In the genomic region with DNA sequence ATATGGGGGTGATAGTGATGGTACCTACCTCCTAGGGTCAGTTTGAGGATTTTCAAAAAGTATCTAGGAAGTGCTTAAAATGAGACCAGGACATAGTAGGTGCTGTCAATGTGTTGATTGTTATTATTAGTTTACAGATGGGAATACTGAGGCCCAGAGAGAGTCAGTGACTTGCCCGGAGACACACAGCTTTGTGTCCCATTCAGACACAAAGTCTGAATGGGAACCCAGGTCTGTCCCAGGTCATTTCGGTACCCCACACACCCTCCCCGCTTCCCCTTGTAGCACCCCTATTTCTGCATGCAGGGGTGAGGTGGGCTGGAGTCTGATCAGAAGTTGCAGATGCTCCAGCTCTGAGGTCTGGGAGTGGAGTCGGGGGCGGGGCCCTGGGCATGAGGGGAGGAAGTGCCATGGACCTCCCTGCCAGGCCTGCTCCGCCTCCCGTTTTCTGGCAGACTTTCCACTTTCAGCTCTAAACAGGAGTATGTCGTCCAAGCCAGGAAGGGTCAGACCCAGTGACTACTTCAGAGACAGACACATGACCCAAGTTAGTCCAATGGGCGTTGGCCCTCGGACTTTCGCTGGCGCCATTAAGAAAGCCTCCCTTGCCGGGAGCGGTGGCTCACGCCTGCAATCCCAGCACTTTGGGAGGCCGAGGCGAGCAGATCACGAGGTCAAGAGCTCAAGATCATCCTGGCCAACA, we compare ENCODE assay signal across 7 cellular contexts. TPM values are rescaled to one million over a fixed set of nuclear protein-coding genes. Genes with fewer than 3 reads are reported as not detected.
DNase-seq lines count a peak whose midpoint lies in the region; ATAC-seq and TF ChIP-seq lines count a peak whose summit lies in the region.
"Had no signal": no experiment of that assay in that cellular context is flagged by ENCODE, and none has a peak within 500 bp of the region (broad histone marks: within the 10 kb centered on the region; RNA-seq: fewer than 3 reads in every experiment).

No MANE protein-coding gene starts in this region.

- no peak overlapping the region for H2BK15ac ChIP-seq in mesenchymal stem cell (ENCODE audit: low read depth, poor library complexity, severe bottlenecking)

- no peak overlapping the region for H3K4me3 Mint-ChIP-seq in CD8-positive, alpha-beta T cell
- no peak overlapping the region for H3K4me3 Mint-ChIP-seq in activated naive CD8-positive, alpha-beta T cell treated with anti-CD3 and anti-CD28 coated beads for 36 hours

- 90% methylated on average over 17 of the region's 18 CpGs for WGBS in mesenchymal stem cell

- H3K9ac ChIP-seq in mesenchymal stem cell (ENCODE audit: low read length) = no peak overlapping the region

- H4K8ac ChIP-seq in mesenchymal stem cell (ENCODE audit: low read length) = no peak overlapping the region

- no peak for DNase-seq in CD8-positive, alpha-beta T cell
- DNase-seq in activated naive CD8-positive, alpha-beta T cell treated with anti-CD3 and anti-CD28 coated beads for 36 hours = no peak
- DNase-seq in mesenchymal stem cell = peak; percentile 53
- DNase-seq in head of caudate nucleus = no peak
- DNase-seq in NAMALWA (ENCODE audit: low spot score) = no peak
- DNase-seq: DMS 273 treated with DMSO at 0.1 percent for 48 hours had no signal

- H2BK120ac ChIP-seq in mesenchymal stem cell (ENCODE audit: low read depth, low read length) = no peak overlapping the region

- no peak overlapping the region for H3K23ac ChIP-seq in mesenchymal stem cell (ENCODE audit: low read length in 2 of 2)

- peak overlapping the region in 1 of 2 experiments; percentile 53 for H3K4ac ChIP-seq in mesenchymal stem cell (ENCODE audit: low read depth in 1 of 2, low read length in 2 of 2)

- POLR2A ChIA-PET in CD8-positive, alpha-beta T cell (lab: Charles Lee) = interaction anchor here (1.3 kb wide), 1 partner anchor 21 kb away, joined by 4 read pairs; no protein-coding TSS in a partner anchor

- H3K36me3 Mint-ChIP-seq in CD8-positive, alpha-beta T cell = no peaks in the 10 kb centered on the region
- peaks cover 12% of the 10 kb centered on the region for H3K36me3 Mint-ChIP-seq in activated naive CD8-positive, alpha-beta T cell treated with anti-CD3 and anti-CD28 coated beads for 36 hours

- no peak overlapping the region for H2AFZ ChIP-seq in mesenchymal stem cell (ENCODE audit: low read depth, low read length)

- H3K27ac Mint-ChIP-seq in CD8-positive, alpha-beta T cell = peak overlapping the region; percentile 70
- H3K27ac Mint-ChIP-seq in activated naive CD8-positive, alpha-beta T cell treated with anti-CD3 and anti-CD28 coated beads for 36 hours = peak overlapping the region; percentile 90

- no peak overlapping the region for H3K4me2 ChIP-seq in mesenchymal stem cell (ENCODE audit: low read length, poor library complexity, severe bottlenecking)

- H3K4me1 ChIP-seq in CD8-positive, alpha-beta T cell (ENCODE audit: insufficient read depth, low read length) = peaks cover 48% of the 10 kb centered on the region
- peaks cover 53% of the 10 kb centered on the region for H3K4me1 ChIP-seq in mesenchymal stem cell (ENCODE audit: control insufficient read depth, insufficient read depth, low read depth, low read length)

- intact Hi-C loops in CD8-positive, alpha-beta T cell (cut with DNase I, micrococcal nuclease) = no loop called here
- intact Hi-C loops in head of caudate nucleus (cut with DNase I) = no loop called here

- H3K79me1 ChIP-seq in mesenchymal stem cell (replicated peaks; ENCODE audit: low read length, poor library complexity, severe bottlenecking) = no peaks in the 10 kb centered on the region

- H3K14ac ChIP-seq in mesenchymal stem cell (ENCODE audit: low read length in 2 of 2) = no peak overlapping the region

- no peak overlapping the region for H4K91ac ChIP-seq in mesenchymal stem cell (ENCODE audit: low read length)

- CTCF ChIA-PET in CD8-positive, alpha-beta T cell (lab: Charles Lee) = interaction anchor here (1.0 to 6.6 kb wide), 4 partner anchors 19 to 72 kb away, joined by 4 to 33 read pairs (median 10); no protein-coding TSS in a partner anchor

- no peaks in the 10 kb centered on the region for H3K27me3 ChIP-seq in CD8-positive, alpha-beta T cell (ENCODE audit: insufficient read depth, low read length)
- H3K27me3 ChIP-seq in mesenchymal stem cell (ENCODE audit: control insufficient read depth in 1 of 2, insufficient read depth in 1 of 2, low read length in 2 of 2) = no peaks in the 10 kb centered on the region

- ATAC-seq in CD8-positive, alpha-beta T cell = no peak
- no peak for ATAC-seq in GM18858 (IDR thresholded peaks at IDR 0.05; ENCODE audit: unreplicated experiment)

- H2AK5ac ChIP-seq in mesenchymal stem cell (ENCODE audit: low read length, severe bottlenecking) = peak overlapping the region; percentile 76

- H3K4me3 ChIP-seq in CD8-positive, alpha-beta T cell (ENCODE audit: low read depth, low read length) = no peak overlapping the region
- H3K4me3 ChIP-seq in mesenchymal stem cell (ENCODE audit: insufficient read depth in 1 of 2, low read depth in 1 of 2, low read length in 2 of 2) = no peak overlapping the region

- no peak overlapping the region for H2BK5ac ChIP-seq in mesenchymal stem cell (ENCODE audit: low read depth, low read length, poor library complexity, severe bottlenecking)

- H3K9me3 Mint-ChIP-seq in CD8-positive, alpha-beta T cell = no peaks in the 10 kb centered on the region
- no peaks in the 10 kb centered on the region for H3K9me3 Mint-ChIP-seq in activated naive CD8-positive, alpha-beta T cell treated with anti-CD3 and anti-CD28 coated beads for 36 hours

- H2BK12ac ChIP-seq in mesenchymal stem cell (ENCODE audit: low read length in 2 of 2) = no peak overlapping the region

- H3K36me3 ChIP-seq in CD8-positive, alpha-beta T cell (ENCODE audit: insufficient read depth, low read length) = no peaks in the 10 kb centered on the region
- H3K36me3 ChIP-seq in mesenchymal stem cell (ENCODE audit: control insufficient read depth in 1 of 2, insufficient read depth in 2 of 2, low read depth in 1 of 2, low read length in 2 of 2) = peaks cover 3 to 23% of the 10 kb centered on the region in 2 experiments

- peaks cover 52% of the 10 kb centered on the region for H3K4me1 Mint-ChIP-seq in CD8-positive, alpha-beta T cell (ENCODE audit: low read depth)
- peaks cover 58% of the 10 kb centered on the region for H3K4me1 Mint-ChIP-seq in activated naive CD8-positive, alpha-beta T cell treated with anti-CD3 and anti-CD28 coated beads for 36 hours

- no peak for TF ChIP-seq CTCF in CD8-positive, alpha-beta T cell (IDR thresholded peaks at IDR 0.05)

- H3K18ac ChIP-seq in mesenchymal stem cell (ENCODE audit: low read depth in 1 of 2, low read length in 2 of 2) = no peak overlapping the region

- no peak overlapping the region for H3K27ac ChIP-seq in CD8-positive, alpha-beta T cell (ENCODE audit: low read depth, low read length)
- no peak overlapping the region for H3K27ac ChIP-seq in mesenchymal stem cell (ENCODE audit: low read length, poor library complexity, severe bottlenecking)

- H3K27me3 Mint-ChIP-seq in CD8-positive, alpha-beta T cell (ENCODE audit: low read depth) = no peaks in the 10 kb centered on the region
- H3K27me3 Mint-ChIP-seq in activated naive CD8-positive, alpha-beta T cell treated with anti-CD3 and anti-CD28 coated beads for 36 hours = no peaks in the 10 kb centered on the region

- no peaks in the 10 kb centered on the region for H3K9me3 ChIP-seq in CD8-positive, alpha-beta T cell (ENCODE audit: low read length)
- no peaks in the 10 kb centered on the region for H3K9me3 ChIP-seq in mesenchymal stem cell (ENCODE audit: control insufficient read depth, low read length)

RNA-seq across cellular contexts. Expression of gene DBN1, which starts 3.2 kb away (rescaled TPM):
- total RNA-seq in CD8-positive, alpha-beta T cell = 10 to 100 TPM; 16.2 to 19.9 TPM
- total RNA-seq in activated naive CD8-positive, alpha-beta T cell treated with anti-CD3 and anti-CD28 coated beads for 36 hours = 100 to 1,000 TPM; 100 to 106 TPM
- 149 TPM for polyA plus RNA-seq in mesenchymal stem cell (2013, experiment 1 of 2)
- polyA plus RNA-seq in mesenchymal stem cell (2013, experiment 2 of 2) = 150 TPM

RNA-seq across cellular contexts. Expression of gene PDLIM7, which starts 20.7 kb away (rescaled TPM):
- 1 to 10 TPM; 6.6 to 7.1 TPM for total RNA-seq in CD8-positive, alpha-beta T cell
- total RNA-seq in activated naive CD8-positive, alpha-beta T cell treated with anti-CD3 and anti-CD28 coated beads for 36 hours = 10 to 100 TPM; 38.5 to 41.9 TPM
- 221 TPM for polyA plus RNA-seq in mesenchymal stem cell (2013, experiment 1 of 2)
- polyA plus RNA-seq in mesenchymal stem cell (2013, experiment 2 of 2) = 213 TPM

RNA-seq across cellular contexts. Expression of gene PRR7, which starts 30.1 kb away (rescaled TPM):
- total RNA-seq in CD8-positive, alpha-beta T cell = 10 to 100 TPM; 21.0 TPM
- total RNA-seq in activated naive CD8-positive, alpha-beta T cell treated with anti-CD3 and anti-CD28 coated beads for 36 hours = 10 to 100 TPM; 21.5 to 21.8 TPM
- polyA plus RNA-seq in mesenchymal stem cell (2013, experiment 1 of 2) = 8.6 TPM
- polyA plus RNA-seq in mesenchymal stem cell (2013, experiment 2 of 2) = 7.8 TPM

RNA-seq across cellular contexts. Expression of gene DOK3, which starts 32.9 kb away (rescaled TPM):
- 1 to 10 TPM; 1.1 to 1.2 TPM for total RNA-seq in CD8-positive, alpha-beta T cell
- total RNA-seq in activated naive CD8-positive, alpha-beta T cell treated with anti-CD3 and anti-CD28 coated beads for 36 hours = 1 to 10 TPM; 8.2 to 8.6 TPM
- 1.3 TPM for polyA plus RNA-seq in mesenchymal stem cell (2013, experiment 1 of 2)
- polyA plus RNA-seq in mesenchymal stem cell (2013, experiment 2 of 2) = 1.4 TPM

RNA-seq across cellular contexts. Expression of gene DDX41, which starts 40.1 kb away (rescaled TPM):
- total RNA-seq in CD8-positive, alpha-beta T cell = 10 to 100 TPM; 66.8 to 71.0 TPM
- 100 to 1,000 TPM; 211 to 220 TPM for total RNA-seq in activated naive CD8-positive, alpha-beta T cell treated with anti-CD3 and anti-CD28 coated beads for 36 hours
- 45.5 TPM for polyA plus RNA-seq in mesenchymal stem cell (2013, experiment 1 of 2)
- 41.7 TPM for polyA plus RNA-seq in mesenchymal stem cell (2013, experiment 2 of 2)

Comparison
In these comparisons a context has a peak if more than half of its experiments do, and no peak if none do; other contexts are left out.
1. RNA of gene DBN1, which starts 3.2 kb away (total RNA-seq): 100 to 106 TPM in activated naive CD8-positive, alpha-beta T cell treated with anti-CD3 and anti-CD28 coated beads for 36 hours; 16.2 to 19.9 TPM in CD8-positive, alpha-beta T cell; every median in the first group is over 4 times any median in the second.
2. RNA of gene PDLIM7, which starts 20.7 kb away (total RNA-seq): 38.5 to 41.9 TPM in activated naive CD8-positive, alpha-beta T cell treated with anti-CD3 and anti-CD28 coated beads for 36 hours; 6.6 to 7.1 TPM in CD8-positive, alpha-beta T cell; every median in the first group is over 4 times any median in the second.